26 cellular contexts compared by ENCODE assay signal in the genomic region with DNA sequence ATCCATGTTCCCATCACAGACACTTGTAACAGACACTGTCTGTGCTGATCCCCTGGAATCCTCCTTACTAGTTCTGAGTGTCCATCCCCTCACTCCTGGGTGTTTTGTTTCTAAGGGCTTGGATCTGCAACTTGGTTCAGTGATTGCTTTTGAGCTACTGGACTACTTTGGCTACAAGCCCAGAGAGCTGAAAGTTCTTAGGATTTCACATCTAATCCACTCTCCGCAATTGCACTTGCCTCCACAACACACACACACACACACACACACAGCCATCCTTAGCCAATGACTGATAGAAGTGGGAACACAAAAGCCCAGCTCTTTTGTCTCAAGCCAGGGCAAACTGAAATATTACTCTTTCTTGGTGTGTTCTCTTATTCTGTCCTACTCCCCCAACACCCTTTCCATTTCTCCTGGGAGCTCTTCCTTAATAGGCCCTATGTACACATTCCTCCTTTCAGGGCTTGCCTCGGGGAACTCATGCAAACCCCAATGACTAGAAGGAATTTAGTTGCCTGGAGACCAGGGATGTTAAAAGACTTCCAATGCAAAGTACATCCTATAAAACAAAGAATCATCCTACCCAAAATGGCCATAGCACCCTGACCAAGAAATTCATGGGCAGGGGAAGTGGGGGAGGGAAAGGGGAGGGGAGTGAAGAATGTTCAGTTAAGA.
"Had no signal": no experiment of that assay in that cellular context is flagged by ENCODE, and none has a peak within 500 bp of the region (broad histone marks: within the 10 kb centered on the region; RNA-seq: fewer than 3 reads in every experiment).

No MANE protein-coding gene starts in this region.

- H3K9me3 ChIP-seq: gastrocnemius medialis, lower lobe of right lung, right atrium auricular region, upper lobe of left lung had no signal

- H3K9me3 Mint-ChIP-seq: activated CD4-positive, alpha-beta T cell treated with anti-CD3 and anti-CD28 coated beads, Interleukin-2, amount 10 ng/mL, durations not matched to agents 24 days and 14 days; activated CD8-positive, alpha-beta T cell treated with anti-CD3 and anti-CD28 coated beads for 36 hours; activated naive CD8-positive, alpha-beta T cell treated with anti-CD3 and anti-CD28 coated beads, Interleukin-2, amount 50 U/mL, for 24 hours; naive thymus-derived CD4-positive, alpha-beta T cell had no signal

- H3K4me1 ChIP-seq: lower lobe of right lung, right atrium auricular region, upper lobe of left lung had no signal

- H3K36me3 Mint-ChIP-seq: activated CD8-positive, alpha-beta memory T cell treated with anti-CD3 and anti-CD28 coated beads, Interleukin-2, amount 10 ng/mL, durations not matched to agents 7 days and 5 days; naive thymus-derived CD4-positive, alpha-beta T cell had no signal

- H3K4me3 ChIP-seq: gastrocnemius medialis, lower lobe of right lung, right atrium auricular region, upper lobe of left lung had no signal

- H3K4me1 Mint-ChIP-seq: activated CD4-positive, alpha-beta T cell treated with anti-CD3 and anti-CD28 coated beads, Interleukin-2, amount 10 ng/mL, durations not matched to agents 24 days and 14 days; activated CD8-positive, alpha-beta memory T cell treated with anti-CD3 and anti-CD28 coated beads, Interleukin-2, amount 10 ng/mL, durations not matched to agents 7 days and 5 days; activated naive CD8-positive, alpha-beta T cell treated with anti-CD3 and anti-CD28 coated beads, Interleukin-2, amount 50 U/mL, for 24 hours; naive thymus-derived CD4-positive, alpha-beta T cell; T-helper 17 cell had no signal

- H3K4me3 Mint-ChIP-seq: activated CD4-positive, alpha-beta T cell treated with anti-CD3 and anti-CD28 coated beads, Interleukin-2, amount 10 ng/mL, durations not matched to agents 24 days and 14 days; activated CD8-positive, alpha-beta memory T cell treated with anti-CD3 and anti-CD28 coated beads, Interleukin-2, amount 10 ng/mL, durations not matched to agents 7 days and 5 days; activated CD8-positive, alpha-beta T cell treated with anti-CD3 and anti-CD28 coated beads for 36 hours; activated naive CD8-positive, alpha-beta T cell treated with anti-CD3 and anti-CD28 coated beads, Interleukin-2, amount 50 U/mL, for 24 hours; naive thymus-derived CD4-positive, alpha-beta T cell; T-helper 17 cell had no signal

- H3K36me3 ChIP-seq: gastrocnemius medialis, lower lobe of right lung, right atrium auricular region, upper lobe of left lung had no signal

- H3K27me3 Mint-ChIP-seq: activated CD4-positive, alpha-beta T cell treated with anti-CD3 and anti-CD28 coated beads, Interleukin-2, amount 10 ng/mL, durations not matched to agents 24 days and 14 days; activated CD8-positive, alpha-beta memory T cell treated with anti-CD3 and anti-CD28 coated beads, Interleukin-2, amount 10 ng/mL, durations not matched to agents 7 days and 5 days; activated CD8-positive, alpha-beta T cell treated with anti-CD3 and anti-CD28 coated beads for 36 hours; activated naive CD8-positive, alpha-beta T cell treated with anti-CD3 and anti-CD28 coated beads, Interleukin-2, amount 50 U/mL, for 24 hours; naive thymus-derived CD4-positive, alpha-beta T cell; T-helper 17 cell had no signal

- ATAC-seq: activated CD4-positive, CD25-positive, alpha-beta regulatory T cell treated with anti-CD3 and anti-CD28 coated beads, Interleukin-2, amount 50 U/mL, for 24 hours; activated CD8-positive, alpha-beta memory T cell treated with anti-CD3 and anti-CD28 coated beads, Interleukin-2, amount 10 ng/mL, durations not matched to agents 7 days and 5 days; activated CD8-positive, alpha-beta T cell treated with anti-CD3 and anti-CD28 coated beads for 36 hours; activated naive CD8-positive, alpha-beta T cell treated with anti-CD3 and anti-CD28 coated beads, Interleukin-2, amount 50 U/mL, for 24 hours; gastrocnemius medialis; left lobe of liver; lower lobe of right lung; naive thymus-derived CD4-positive, alpha-beta T cell; stimulated activated naive CD8-positive, alpha-beta T cell treated with anti-CD3 and anti-CD28 coated beads, Interleukin-15, Interleukin-2, amounts not matched to agents 100 U/mL and 50 U/mL, for 24 hours; T-helper 17 cell had no signal

- DNase-seq: activated CD4-positive, alpha-beta T cell treated with anti-CD3 and anti-CD28 coated beads, Interleukin-2, amount 10 ng/mL, durations not matched to agents 24 days and 14 days; activated CD8-positive, alpha-beta memory T cell treated with anti-CD3 and anti-CD28 coated beads, Interleukin-2, amount 10 ng/mL, durations not matched to agents 7 days and 5 days; activated CD8-positive, alpha-beta T cell treated with anti-CD3 and anti-CD28 coated beads for 36 hours; activated gamma-delta T cell; activated naive CD4-positive, alpha-beta T cell treated with anti-CD3 and anti-CD28 coated beads, Interleukin-2, amount 50 U/mL, for 16 hours; activated naive CD8-positive, alpha-beta T cell treated with anti-CD3 and anti-CD28 coated beads, Interleukin-2, amount 50 U/mL, for 24 hours; activated T-cell treated with anti-CD3 and anti-CD28 coated beads for 4 hours; aorta; central memory CD4-positive, alpha-beta T cell; dermis blood vessel endothelial cell; effector CD8-positive, alpha-beta T cell; erythroblast; gastrocnemius medialis; hippocampal formation; islet precursor cell; lower lobe of right lung; naive thymus-derived CD4-positive, alpha-beta T cell; stimulated activated CD4-positive, alpha-beta T cell treated with anti-CD3 and anti-CD28 coated beads, Interleukin-12 subunit alpha, Interleukin-12 subunit beta, amount 100 ng/mL, for 4 hours; stimulated activated CD4-positive, alpha-beta T cell treated with anti-CD3 and anti-CD28 coated beads, Interleukin-4, amount 100 ng/mL, for 4 hours; stimulated activated naive CD8-positive, alpha-beta T cell treated with anti-CD3 and anti-CD28 coated beads, Interleukin-15, Interleukin-2, amounts not matched to agents 100 U/mL and 50 U/mL, for 24 hours; SW 1271; T-helper 17 cell; upper lobe of left lung had no signal

- H3K27ac Mint-ChIP-seq: activated CD4-positive, alpha-beta T cell treated with anti-CD3 and anti-CD28 coated beads, Interleukin-2, amount 10 ng/mL, durations not matched to agents 24 days and 14 days; activated CD8-positive, alpha-beta memory T cell treated with anti-CD3 and anti-CD28 coated beads, Interleukin-2, amount 10 ng/mL, durations not matched to agents 7 days and 5 days; activated CD8-positive, alpha-beta T cell treated with anti-CD3 and anti-CD28 coated beads for 36 hours; activated naive CD8-positive, alpha-beta T cell treated with anti-CD3 and anti-CD28 coated beads, Interleukin-2, amount 50 U/mL, for 24 hours; naive thymus-derived CD4-positive, alpha-beta T cell; T-helper 17 cell had no signal

- H3K27ac ChIP-seq: gastrocnemius medialis, lower lobe of right lung, right atrium auricular region, upper lobe of left lung had no signal

- H3K27me3 ChIP-seq: gastrocnemius medialis, right atrium auricular region, upper lobe of left lung had no signal
